ENCODE assay signal across 1 cellular context in the genomic region with DNA sequence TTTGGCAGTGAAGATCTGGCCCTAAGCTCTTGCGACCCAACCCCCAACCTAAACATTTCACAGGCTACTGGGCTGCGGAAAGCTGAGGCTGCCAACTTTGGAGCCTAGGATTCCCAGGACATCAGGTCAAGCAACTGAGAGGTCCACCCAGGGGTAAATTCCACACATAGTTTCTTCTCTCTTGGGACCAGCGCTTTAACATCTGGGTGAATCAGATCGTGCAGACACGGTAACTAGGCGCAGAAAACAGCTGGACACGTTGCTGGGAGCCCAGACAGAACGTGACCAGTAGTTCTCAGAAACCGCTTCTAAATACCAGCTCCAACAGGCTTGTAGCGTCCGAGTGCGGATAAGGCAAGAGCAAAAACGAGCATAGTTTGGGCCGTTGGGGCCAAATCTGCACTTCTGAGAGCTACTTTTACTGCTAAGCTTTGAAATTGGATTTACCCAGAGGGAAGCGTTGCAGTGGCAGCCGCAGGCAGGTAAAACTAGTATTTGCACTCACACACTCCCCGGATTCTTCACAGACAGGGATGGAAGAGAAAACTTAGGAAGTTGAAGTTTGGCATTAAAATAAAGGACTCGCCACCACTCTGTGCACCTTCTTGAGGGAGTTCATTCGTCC.
TF ChIP-seq lines count a peak whose summit lies in the region.

No MANE protein-coding gene starts in this region.

TF ChIP-seq in IMR-90, 13 proteins besides CTCF, POLR2A, EP300 and RAD21 (continued from another document):
- TF ChIP-seq RFX5 (IDR thresholded peaks at IDR 0.05; ENCODE audit: low read depth, low read length) (no peak), BHLHE40 (IDR thresholded peaks at IDR 0.05; ENCODE audit: low read depth, low read length) (peak; percentile 89), MAZ (IDR thresholded peaks at IDR 0.05; ENCODE audit: borderline replicate concordance, low read depth, low read length) (no peak), NFE2L2 (IDR thresholded peaks at IDR 0.05; ENCODE audit: low read depth, low read length) (no peak), CEBPB (IDR thresholded peaks at IDR 0.05; ENCODE audit: low read depth, low read length) (no peak), SMC3 (IDR thresholded peaks at IDR 0.05; ENCODE audit: low read depth, low read length) (no peak), MXI1 (IDR thresholded peaks at IDR 0.05; ENCODE audit: borderline replicate concordance, low read depth, low read length) (peak; percentile 38; the same call in 1 of the 2 replicates), MAFK (IDR thresholded peaks at IDR 0.05; ENCODE audit: low read depth, low read length) (no peak), CHD1 (IDR thresholded peaks at IDR 0.05; ENCODE audit: low read depth, low read length) (no peak; the same call in 1 of the 2 replicates), FOS (IDR thresholded peaks at IDR 0.05; ENCODE audit: low read depth, low read length) (no peak)
- TF ChIP-seq, protein P1, sequence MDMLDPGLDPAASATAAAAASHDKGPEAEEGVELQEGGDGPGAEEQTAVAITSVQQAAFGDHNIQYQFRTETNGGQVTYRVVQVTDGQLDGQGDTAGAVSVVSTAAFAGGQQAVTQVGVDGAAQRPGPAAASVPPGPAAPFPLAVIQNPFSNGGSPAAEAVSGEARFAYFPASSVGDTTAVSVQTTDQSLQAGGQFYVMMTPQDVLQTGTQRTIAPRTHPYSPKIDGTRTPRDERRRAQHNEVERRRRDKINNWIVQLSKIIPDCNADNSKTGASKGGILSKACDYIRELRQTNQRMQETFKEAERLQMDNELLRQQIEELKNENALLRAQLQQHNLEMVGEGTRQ (IDR thresholded peaks at IDR 0.05; ENCODE audit: low read depth, low read length): no peak; the same call in 1 of the 2 replicates
- TF ChIP-seq, protein P2, sequence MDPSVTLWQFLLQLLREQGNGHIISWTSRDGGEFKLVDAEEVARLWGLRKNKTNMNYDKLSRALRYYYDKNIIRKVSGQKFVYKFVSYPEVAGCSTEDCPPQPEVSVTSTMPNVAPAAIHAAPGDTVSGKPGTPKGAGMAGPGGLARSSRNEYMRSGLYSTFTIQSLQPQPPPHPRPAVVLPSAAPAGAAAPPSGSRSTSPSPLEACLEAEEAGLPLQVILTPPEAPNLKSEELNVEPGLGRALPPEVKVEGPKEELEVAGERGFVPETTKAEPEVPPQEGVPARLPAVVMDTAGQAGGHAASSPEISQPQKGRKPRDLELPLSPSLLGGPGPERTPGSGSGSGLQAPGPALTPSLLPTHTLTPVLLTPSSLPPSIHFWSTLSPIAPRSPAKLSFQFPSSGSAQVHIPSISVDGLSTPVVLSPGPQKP (IDR thresholded peaks at IDR 0.05; ENCODE audit: borderline replicate concordance, low read depth, low read length): no peak
